ENCODE assay signal across 17 cellular contexts in genomic region chr20:38136421-38137245, GRCh38. TPM values are rescaled to one million over a fixed set of nuclear protein-coding genes. Genes with fewer than 3 reads are reported as not detected.
DNase-seq lines count a peak whose midpoint lies in the region; ATAC-seq and TF ChIP-seq lines count a peak whose summit lies in the region.
"Had no signal": no experiment of that assay in that cellular context is flagged by ENCODE, and none has a peak within 500 bp of the region (broad histone marks: within the 10 kb centered on the region; RNA-seq: fewer than 3 reads in every experiment).

No MANE protein-coding gene starts in this region.

- no peak overlapping the region for H3K4me2 ChIP-seq in mesenchymal stem cell (ENCODE audit: low read length, poor library complexity, severe bottlenecking)

- H3K36me3 ChIP-seq in mesenchymal stem cell (ENCODE audit: control insufficient read depth in 1 of 2, insufficient read depth in 2 of 2, low read depth in 1 of 2, low read length in 2 of 2) (peaks cover 0 to 26% of the 10 kb centered on the region in 2 experiments), tibial artery (peaks cover 82 to 98% (median 83%) of the 10 kb centered on the region in 3 donors)

- peak; percentile 2 to 48 for ATAC-seq in left cardiac atrium
- ATAC-seq: CD8-positive, alpha-beta T cell had no signal

- H3K79me1 ChIP-seq in mesenchymal stem cell (replicated peaks; ENCODE audit: low read length, poor library complexity, severe bottlenecking): no peaks in the 10 kb centered on the region

- peak overlapping the region in 1 of 2 experiments; percentile 42 for H3K14ac ChIP-seq in mesenchymal stem cell (ENCODE audit: low read length in 2 of 2)

- no peak overlapping the region for H2BK15ac ChIP-seq in mesenchymal stem cell (ENCODE audit: low read depth, poor library complexity, severe bottlenecking)

- no peak overlapping the region for H3K4ac ChIP-seq in mesenchymal stem cell (ENCODE audit: low read depth in 1 of 2, low read length in 2 of 2)

- H3K9me3 ChIP-seq in mesenchymal stem cell (ENCODE audit: control insufficient read depth, low read length) (no peaks in the 10 kb centered on the region), tibial artery (no peaks in the 10 kb centered on the region)

- no peak overlapping the region for H2AK5ac ChIP-seq in mesenchymal stem cell (ENCODE audit: low read length, severe bottlenecking)

- H2AFZ ChIP-seq in mesenchymal stem cell (ENCODE audit: low read depth, low read length): no peak overlapping the region

- H3K18ac ChIP-seq in mesenchymal stem cell (ENCODE audit: low read depth in 1 of 2, low read length in 2 of 2): peak overlapping the region in 1 of 2 experiments; percentile 11

- intact Hi-C loops in left cardiac atrium (cut with DNase I) (loop anchor here in 1 of 2 donors (10.0 kb wide), 1 partner anchor 78 kb away; no protein-coding TSS in a partner anchor), tibial artery (cut with DNase I; ENCODE audit: low total_unique reads) (no loop called here)

- H3K4me1 ChIP-seq in mesenchymal stem cell (ENCODE audit: control insufficient read depth, insufficient read depth, low read depth, low read length) (peaks cover 12% of the 10 kb centered on the region), tibial artery (peaks cover 0 to 33% (median 22%) of the 10 kb centered on the region in 4 donors)

- H3K23ac ChIP-seq in mesenchymal stem cell (ENCODE audit: low read length in 2 of 2): peak overlapping the region in 1 of 2 experiments; percentile 9

- no peak overlapping the region for H3K4me3 ChIP-seq in coronary artery
- H3K4me3 ChIP-seq in mesenchymal stem cell (ENCODE audit: insufficient read depth in 1 of 2, low read depth in 1 of 2, low read length in 2 of 2): no peak overlapping the region
- H3K4me3 ChIP-seq in tibial artery: no peak overlapping the region

- DNase-seq in coronary artery (ENCODE audit: low spot score) (no peak), left cardiac atrium (peak; percentile 16), mesenchymal stem cell (no peak), tibial artery (peak in 1 of 2 donors; percentile 63), H4 (ENCODE audit: low spot score) (no peak), GF-D8 (lab: John Stamatoyannopoulos, UW) (no peak)
- no peak for DNase-seq in activated effector memory CD4-positive, alpha-beta T cell treated with Interleukin-2 at 50 U/mL for 16 hours
- DNase-seq: CD8-positive, alpha-beta T cell; DND-41; GDM1; H9; Karpas-422; NCI-H1417; NCI-H1930; NCI-H2171 treated with DMSO at 0.1 percent for 48 hours; NCI-H82; SHP77 treated with DMSO at 0.1 percent for 48 hours had no signal

- H3K27me3 ChIP-seq in mesenchymal stem cell (ENCODE audit: control insufficient read depth in 1 of 2, insufficient read depth in 1 of 2, low read length in 2 of 2) (peaks cover 0 to 20% of the 10 kb centered on the region in 2 experiments), tibial artery (no peaks in the 10 kb centered on the region)

- H2BK5ac ChIP-seq in mesenchymal stem cell (ENCODE audit: low read depth, low read length, poor library complexity, severe bottlenecking): no peak overlapping the region

- H2BK120ac ChIP-seq in mesenchymal stem cell (ENCODE audit: low read depth, low read length): peak overlapping the region; percentile 37

- no peak for TF ChIP-seq CTCF in coronary artery (IDR thresholded peaks at IDR 0.05)
- TF ChIP-seq CTCF in tibial artery (IDR thresholded peaks at IDR 0.05): no peak

- H3K27ac ChIP-seq in coronary artery (peak overlapping the region; percentile 50 to 86), mesenchymal stem cell (ENCODE audit: low read length, poor library complexity, severe bottlenecking) (no peak overlapping the region), tibial artery (peak overlapping the region; percentile 64 to 72)

- peak overlapping the region in 1 of 2 experiments; percentile 40 for H2BK12ac ChIP-seq in mesenchymal stem cell (ENCODE audit: low read length in 2 of 2)

- 93% methylated on average over 14 of the region's 14 CpGs for WGBS in mesenchymal stem cell

- H3K9ac ChIP-seq in mesenchymal stem cell (ENCODE audit: low read length): no peak overlapping the region

- H4K8ac ChIP-seq in mesenchymal stem cell (ENCODE audit: low read length): peak overlapping the region; percentile 5

- H4K91ac ChIP-seq in mesenchymal stem cell (ENCODE audit: low read length): peak overlapping the region; percentile 16

RNA-seq across cellular contexts. Expression of gene TGM2, which starts 28.4 kb away (rescaled TPM):
- total RNA-seq in left cardiac atrium: 100 to 1,000 TPM; 383 to 695 TPM
- polyA plus RNA-seq in mesenchymal stem cell (2013, experiment 1 of 2): 537 TPM
- 530 TPM for polyA plus RNA-seq in mesenchymal stem cell (2013, experiment 2 of 2)
- 7.0 and 7.1 TPM in 2 replicates for total RNA-seq in H4 (2014; rRNA removed; shearing (Covaris generic))
- total RNA-seq: CD8-positive, alpha-beta T cell had no signal

Comparison
In these comparisons a context has a peak if more than half of its experiments do, and no peak if none do; other contexts are left out.
1. RNA of gene TGM2, which starts 28.4 kb away (total RNA-seq): 383 to 695 TPM in left cardiac atrium; 7.0 to 7.1 TPM in H4; every median in the first group is over 10 times any median in the second.